25 cellular contexts compared by ENCODE assay signal in the genomic region with DNA sequence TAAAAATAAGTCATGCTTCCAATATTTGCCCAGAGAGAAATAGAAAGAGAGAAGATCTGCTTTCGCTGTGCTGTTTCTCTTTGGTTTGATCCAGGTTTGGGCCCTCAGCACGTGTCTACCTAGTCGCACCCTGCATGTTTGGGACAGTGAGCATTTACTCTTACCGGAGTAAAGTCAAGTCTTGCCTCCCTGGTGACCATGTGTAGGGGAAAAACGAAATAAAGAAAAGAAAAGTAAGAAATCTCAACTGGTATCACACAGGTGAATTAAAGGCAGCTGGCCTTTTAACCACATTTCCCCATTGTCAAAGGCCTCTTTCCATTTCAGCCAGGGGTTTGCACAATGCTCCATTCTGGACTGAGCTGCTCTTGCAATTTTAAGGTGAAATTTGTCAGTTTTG.
"Had no signal": no experiment of that assay in that cellular context is flagged by ENCODE, and none has a peak within 500 bp of the region (broad histone marks: within the 10 kb centered on the region; RNA-seq: fewer than 3 reads in every experiment).

No MANE protein-coding gene starts in this region.

- H3K27me3 ChIP-seq: brain microvascular endothelial cell had no signal

- H3K27ac Mint-ChIP-seq: activated CD4-positive, alpha-beta T cell treated with anti-CD3 and anti-CD28 coated beads, Interleukin-2, amount 10 ng/mL, durations not matched to agents 24 days and 14 days; activated naive CD8-positive, alpha-beta T cell treated with anti-CD3 and anti-CD28 coated beads for 36 hours; activated T-helper 1 cell treated with anti-CD3 and anti-CD28 coated beads, Interleukin-12 subunit alpha, Interleukin-12 subunit beta, Interleukin-2, Interleukin-4 antibody, amounts not matched to agents 30 ng/mL and 10 ng/mL and 1 ng/mL, durations not matched to agents 14 hours and 24 hours and 36 hours had no signal

- H3K4me1 Mint-ChIP-seq: activated naive CD8-positive, alpha-beta T cell treated with anti-CD3 and anti-CD28 coated beads for 36 hours had no signal

- H3K4me3 Mint-ChIP-seq: activated CD4-positive, alpha-beta T cell treated with anti-CD3 and anti-CD28 coated beads, Interleukin-2, amount 10 ng/mL, durations not matched to agents 24 days and 14 days; activated naive CD8-positive, alpha-beta T cell treated with anti-CD3 and anti-CD28 coated beads for 36 hours; activated T-cell treated with anti-CD3 and anti-CD28 coated beads, Interleukin-2, amount 50 U/mL, for 4 hours; activated T-helper 1 cell treated with anti-CD3 and anti-CD28 coated beads, Interleukin-12 subunit alpha, Interleukin-12 subunit beta, Interleukin-2, Interleukin-4 antibody, amounts not matched to agents 30 ng/mL and 10 ng/mL and 1 ng/mL, durations not matched to agents 14 hours and 24 hours and 36 hours had no signal

- H3K36me3 ChIP-seq: brain microvascular endothelial cell had no signal

- H3K27me3 Mint-ChIP-seq: activated naive CD8-positive, alpha-beta T cell treated with anti-CD3 and anti-CD28 coated beads for 36 hours had no signal

- DNase-seq: activated CD4-positive, alpha-beta T cell treated with anti-CD3 and anti-CD28 coated beads, Interleukin-2, amount 10 ng/mL, durations not matched to agents 24 days and 14 days; activated CD4-positive, alpha-beta T cell treated with anti-CD3 and anti-CD28 coated beads, Interleukin-2, amount 50 U/mL, for 4 hours; activated CD8-positive, alpha-beta memory T cell treated with anti-CD3 and anti-CD28 coated beads, Interleukin-2, amount 50 U/mL, for 4 hours; activated effector memory CD4-positive, alpha-beta T cell treated with anti-CD3 and anti-CD28 coated beads, Interleukin-2, amount 50 U/mL, for 16 hours; activated naive CD4-positive, alpha-beta T cell; activated naive CD4-positive, alpha-beta T cell treated with anti-CD3 and anti-CD28 coated beads, Interleukin-2, amount 50 U/mL, for 16 hours; activated naive CD8-positive, alpha-beta T cell treated with anti-CD3 and anti-CD28 coated beads for 36 hours; activated T-cell treated with anti-CD3 and anti-CD28 coated beads for 4 hours; activated T-cell treated with anti-CD3 and anti-CD28 coated beads, Interleukin-2, amount 50 U/mL, for 4 hours; amniotic stem cell; aorta; brain microvascular endothelial cell; central memory CD4-positive, alpha-beta T cell; Karpas-422; NCI-H1105; NCI-H1417 treated with DMSO at 0.1 percent for 48 hours; NCI-H187 treated with DMSO at 0.1 percent for 48 hours; NCI-H2081; NCI-H345; NCI-H524 treated with DMSO at 0.1 percent for 48 hours; PC-9; Right ventricle myocardium superior; SW 1271; T-helper 1 cell had no signal

- H3K36me3 Mint-ChIP-seq: activated naive CD8-positive, alpha-beta T cell treated with anti-CD3 and anti-CD28 coated beads for 36 hours had no signal

- H3K9me3 Mint-ChIP-seq: activated CD4-positive, alpha-beta T cell treated with anti-CD3 and anti-CD28 coated beads, Interleukin-2, amount 10 ng/mL, durations not matched to agents 24 days and 14 days; activated naive CD8-positive, alpha-beta T cell treated with anti-CD3 and anti-CD28 coated beads for 36 hours; activated T-cell treated with anti-CD3 and anti-CD28 coated beads, Interleukin-2, amount 50 U/mL, for 4 hours; activated T-helper 1 cell treated with anti-CD3 and anti-CD28 coated beads, Interleukin-12 subunit alpha, Interleukin-12 subunit beta, Interleukin-2, Interleukin-4 antibody, amounts not matched to agents 30 ng/mL and 10 ng/mL and 1 ng/mL, durations not matched to agents 14 hours and 24 hours and 36 hours had no signal

- ATAC-seq: activated T-cell treated with anti-CD3 and anti-CD28 coated beads, Interleukin-2, amount 50 U/mL, for 4 hours had no signal

- H3K27ac ChIP-seq: brain microvascular endothelial cell, PC-9 had no signal

- H3K4me3 ChIP-seq: PC-9 had no signal
